In genomic region chr1:199404191-199404590, GRCh38 we compare ENCODE assay signal across 1 cellular context.
A peak's percentile ranks its signal among the peaks of the same experiment; 100 is the strongest.
TF ChIP-seq lines count a peak whose summit lies in the region.

No MANE protein-coding gene starts in this region.

TF ChIP-seq in IMR-90, 13 proteins besides CTCF, POLR2A, EP300 and RAD21:
- TF ChIP-seq ELK1 (IDR thresholded peaks at IDR 0.05; ENCODE audit: borderline replicate concordance, low read depth, low read length): no peak
- TF ChIP-seq CEBPB (IDR thresholded peaks at IDR 0.05; ENCODE audit: low read depth, low read length): no peak
- TF ChIP-seq USF2 (IDR thresholded peaks at IDR 0.05; ENCODE audit: low read depth, low read length): peak; percentile 90
